In genomic region chr13:80444240-80445015, GRCh38 we compare ENCODE assay signal across 13 cellular contexts.
DNase-seq lines count a peak whose midpoint lies in the region; ATAC-seq and TF ChIP-seq lines count a peak whose summit lies in the region.
"Had no signal": no experiment of that assay in that cellular context is flagged by ENCODE, and none has a peak within 500 bp of the region (broad histone marks: within the 10 kb centered on the region; RNA-seq: fewer than 3 reads in every experiment).

No MANE protein-coding gene starts in this region.

- no peak for TF ChIP-seq CTCF in left ventricle myocardium inferior (IDR thresholded peaks at IDR 0.05; ENCODE audit: borderline replicate concordance)

- H3K9me3 ChIP-seq in left ventricle myocardium inferior (replicated peaks), result peaks cover 4% of the 10 kb centered on the region
- H3K9me3 ChIP-seq: tibial nerve had no signal

- H3K27me3 ChIP-seq in left ventricle myocardium inferior (ENCODE audit: low read depth), result no peaks in the 10 kb centered on the region
- H3K27me3 ChIP-seq: tibial nerve had no signal

- peaks cover 31% of the 10 kb centered on the region for H3K4me1 ChIP-seq in left ventricle myocardium inferior

- no peaks in the 10 kb centered on the region for H3K36me3 ChIP-seq in left ventricle myocardium inferior
- H3K36me3 ChIP-seq: tibial nerve had no signal

- POLR2A ChIA-PET in activated CD4-positive, alpha-beta T cell treated with anti-CD3 and anti-CD28 coated beads for 36 hours (lab: Charles Lee), result no interaction called here
- POLR2A ChIA-PET in activated CD4-positive, alpha-beta T cell treated with anti-CD3 and anti-CD28 coated beads, Interleukin-2, amount 10 ng/mL, durations not matched to agents 7 days and 5 days (lab: Charles Lee), result no interaction called here

- CTCF ChIA-PET in activated CD4-positive, alpha-beta T cell treated with anti-CD3 and anti-CD28 coated beads for 36 hours (lab: Charles Lee), result interaction anchor here (1.4 kb wide), 1 partner anchor 101 kb away, joined by 3 read pairs; no protein-coding TSS in a partner anchor
- CTCF ChIA-PET in activated CD4-positive, alpha-beta T cell treated with anti-CD3 and anti-CD28 coated beads, Interleukin-2, amount 10 ng/mL, durations not matched to agents 7 days and 5 days (lab: Charles Lee), result interaction anchor here (0.6 kb wide), 1 partner anchor 159 kb away, joined by 6 read pairs; no protein-coding TSS in a partner anchor

- no peak overlapping the region for H3K4me3 ChIP-seq in left ventricle myocardium inferior
- H3K4me3 ChIP-seq: tibial nerve had no signal

- no peaks in the 10 kb centered on the region for H3K4me1 Mint-ChIP-seq in activated CD4-positive, alpha-beta T cell treated with anti-CD3 and anti-CD28 coated beads for 36 hours
- peaks cover 2% of the 10 kb centered on the region for H3K4me1 Mint-ChIP-seq in activated CD4-positive, alpha-beta T cell treated with anti-CD3 and anti-CD28 coated beads, Interleukin-2, amount 10 ng/mL, durations not matched to agents 7 days and 5 days
- peaks cover 44% of the 10 kb centered on the region for H3K4me1 Mint-ChIP-seq in stimulated activated memory B cell treated with anti-CD40 and anti-IgM and Interleukin-4, amounts not matched to agents 10 μg/mL and 1 μg/mL and 100 μg/mL, for 72 hours

- H3K4me3 Mint-ChIP-seq in activated CD4-positive, alpha-beta T cell treated with anti-CD3 and anti-CD28 coated beads for 36 hours, result no peak overlapping the region
- no peak overlapping the region for H3K4me3 Mint-ChIP-seq in activated CD4-positive, alpha-beta T cell treated with anti-CD3 and anti-CD28 coated beads, Interleukin-2, amount 10 ng/mL, durations not matched to agents 7 days and 5 days
- H3K4me3 Mint-ChIP-seq in stimulated activated memory B cell treated with anti-CD40 and anti-IgM and Interleukin-4, amounts not matched to agents 10 μg/mL and 1 μg/mL and 100 μg/mL, for 72 hours, result peak overlapping the region; percentile 11
- H3K4me3 Mint-ChIP-seq: activated T-helper 1 cell treated with anti-CD3 and anti-CD28 coated beads, Interleukin-12 subunit alpha, Interleukin-12 subunit beta, Interleukin-2, Interleukin-4 antibody, amounts not matched to agents 30 ng/mL and 10 ng/mL and 1 ng/mL, durations not matched to agents 14 hours and 24 hours and 36 hours had no signal

- H3K27me3 Mint-ChIP-seq in activated CD4-positive, alpha-beta T cell treated with anti-CD3 and anti-CD28 coated beads for 36 hours, result no peaks in the 10 kb centered on the region
- peaks cover 3% of the 10 kb centered on the region for H3K27me3 Mint-ChIP-seq in activated CD4-positive, alpha-beta T cell treated with anti-CD3 and anti-CD28 coated beads, Interleukin-2, amount 10 ng/mL, durations not matched to agents 7 days and 5 days
- no peaks in the 10 kb centered on the region for H3K27me3 Mint-ChIP-seq in stimulated activated memory B cell treated with anti-CD40 and anti-IgM and Interleukin-4, amounts not matched to agents 10 μg/mL and 1 μg/mL and 100 μg/mL, for 72 hours

- peak; percentile 42 for ATAC-seq in activated CD4-positive, alpha-beta T cell treated with anti-CD3 and anti-CD28 coated beads for 36 hours
- ATAC-seq in stimulated activated memory B cell treated with anti-CD40 and anti-IgM and Interleukin-4, amounts not matched to agents 10 μg/mL and 1 μg/mL and 100 μg/mL, for 72 hours, result peak; percentile 64
- no peak for ATAC-seq in HG02623 (IDR thresholded peaks at IDR 0.05; ENCODE audit: unreplicated experiment)

- no peaks in the 10 kb centered on the region for H3K36me3 Mint-ChIP-seq in activated CD4-positive, alpha-beta T cell treated with anti-CD3 and anti-CD28 coated beads for 36 hours (ENCODE audit: low read depth)
- no peaks in the 10 kb centered on the region for H3K36me3 Mint-ChIP-seq in activated CD4-positive, alpha-beta T cell treated with anti-CD3 and anti-CD28 coated beads, Interleukin-2, amount 10 ng/mL, durations not matched to agents 7 days and 5 days (ENCODE audit: low read depth)
- H3K36me3 Mint-ChIP-seq in stimulated activated memory B cell treated with anti-CD40 and anti-IgM and Interleukin-4, amounts not matched to agents 10 μg/mL and 1 μg/mL and 100 μg/mL, for 72 hours, result no peaks in the 10 kb centered on the region

- no peak for DNase-seq in activated CD4-positive, alpha-beta T cell treated with anti-CD3 and anti-CD28 coated beads for 36 hours
- DNase-seq in activated CD4-positive, alpha-beta T cell treated with anti-CD3 and anti-CD28 coated beads, Interleukin-2, amount 10 ng/mL, durations not matched to agents 7 days and 5 days, result no peak
- peak; percentile 92 for DNase-seq in MV-4-11 (lab: John Stamatoyannopoulos, UW)
- no peak for DNase-seq in left ventricle myocardium inferior
- DNase-seq in DMS79 treated with DMSO at 0.1 percent for 48 hours (lab: John Stamatoyannopoulos, UW), result no peak
- no peak for DNase-seq in GOT3 (lab: John Stamatoyannopoulos, UW)
- DNase-seq: activated CD4-positive, alpha-beta T cell treated with anti-CD3 and anti-CD28 coated beads for 48 hours; NCI-H1694; SW 1271 had no signal

- peak overlapping the region; percentile 4 for H3K27ac ChIP-seq in left ventricle myocardium inferior (replicated peaks)

- no peaks in the 10 kb centered on the region for H3K9me3 Mint-ChIP-seq in activated CD4-positive, alpha-beta T cell treated with anti-CD3 and anti-CD28 coated beads for 36 hours (ENCODE audit: low read depth)
- H3K9me3 Mint-ChIP-seq in activated CD4-positive, alpha-beta T cell treated with anti-CD3 and anti-CD28 coated beads, Interleukin-2, amount 10 ng/mL, durations not matched to agents 7 days and 5 days, result no peaks in the 10 kb centered on the region
- H3K9me3 Mint-ChIP-seq in stimulated activated memory B cell treated with anti-CD40 and anti-IgM and Interleukin-4, amounts not matched to agents 10 μg/mL and 1 μg/mL and 100 μg/mL, for 72 hours, result peaks cover 3% of the 10 kb centered on the region
- H3K9me3 Mint-ChIP-seq: activated T-helper 1 cell treated with anti-CD3 and anti-CD28 coated beads, Interleukin-12 subunit alpha, Interleukin-12 subunit beta, Interleukin-2, Interleukin-4 antibody, amounts not matched to agents 30 ng/mL and 10 ng/mL and 1 ng/mL, durations not matched to agents 14 hours and 24 hours and 36 hours had no signal

- intact Hi-C loops in activated CD4-positive, alpha-beta T cell treated with anti-CD3 and anti-CD28 coated beads for 36 hours (cut with DNase I, micrococcal nuclease), result no loop called here
- intact Hi-C loops in left ventricle myocardium inferior (cut with micrococcal nuclease), result no loop called here

- no peak overlapping the region for H3K27ac Mint-ChIP-seq in activated CD4-positive, alpha-beta T cell treated with anti-CD3 and anti-CD28 coated beads for 36 hours
- no peak overlapping the region for H3K27ac Mint-ChIP-seq in activated CD4-positive, alpha-beta T cell treated with anti-CD3 and anti-CD28 coated beads, Interleukin-2, amount 10 ng/mL, durations not matched to agents 7 days and 5 days
- peak overlapping the region; percentile 23 for H3K27ac Mint-ChIP-seq in stimulated activated memory B cell treated with anti-CD40 and anti-IgM and Interleukin-4, amounts not matched to agents 10 μg/mL and 1 μg/mL and 100 μg/mL, for 72 hours
- H3K27ac Mint-ChIP-seq: activated T-helper 1 cell treated with anti-CD3 and anti-CD28 coated beads, Interleukin-12 subunit alpha, Interleukin-12 subunit beta, Interleukin-2, Interleukin-4 antibody, amounts not matched to agents 30 ng/mL and 10 ng/mL and 1 ng/mL, durations not matched to agents 14 hours and 24 hours and 36 hours had no signal
